Comparison of ENCODE assay signal across 33 cellular contexts in the genomic region with DNA sequence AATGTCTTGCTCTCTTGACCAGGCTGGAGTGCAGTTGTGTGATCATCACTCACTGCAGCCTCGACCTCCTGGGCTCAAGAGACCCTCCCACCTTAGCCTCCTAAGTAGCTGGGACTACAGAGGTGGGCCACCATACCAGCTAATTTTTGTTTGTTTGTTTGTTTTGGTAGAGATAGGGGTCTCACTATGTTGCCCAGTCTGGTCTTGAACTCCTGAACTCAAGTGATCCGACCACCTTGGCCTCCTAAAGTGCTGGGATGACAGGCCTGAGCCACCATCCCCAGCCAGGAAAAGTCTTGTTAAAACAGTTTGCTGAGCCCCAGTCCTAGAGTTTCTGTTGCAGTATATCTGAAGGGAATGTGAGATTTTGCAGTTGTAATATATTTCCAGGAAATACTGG.
"Had no signal": no experiment of that assay in that cellular context is flagged by ENCODE, and none has a peak within 500 bp of the region (broad histone marks: within the 10 kb centered on the region; RNA-seq: fewer than 3 reads in every experiment).

No MANE protein-coding gene starts in this region.

- H3K27ac Mint-ChIP-seq: activated CD4-positive, alpha-beta memory T cell treated with anti-CD3 and anti-CD28 coated beads, Interleukin-2, amount 10 ng/mL, durations not matched to agents 7 days and 5 days; activated CD4-positive, alpha-beta T cell treated with anti-CD3 and anti-CD28 coated beads, Interleukin-2, amount 10 ng/mL, durations not matched to agents 7 days and 5 days; activated naive CD4-positive, alpha-beta T cell treated with anti-CD3 and anti-CD28 coated beads, Interleukin-2, amount 10 ng/mL, durations not matched to agents 7 days and 5 days; activated naive CD4-positive, alpha-beta T cell treated with anti-CD3 and anti-CD28 coated beads, Interleukin-2, amount 50 U/mL, for 72 hours; activated naive CD8-positive, alpha-beta T cell treated with anti-CD3 and anti-CD28 coated beads, Interleukin-2, amount 10 ng/mL, durations not matched to agents 7 days and 5 days; activated T-cell treated with anti-CD3 and anti-CD28 coated beads, Interleukin-2, amount 50 U/mL, for 24 hours; activated T-cell treated with anti-CD3 and anti-CD28 coated beads, Interleukin-2, amount 50 U/mL, for 72 hours; brain; dendritic cell treated with granulocyte-macrophage colony-stimulating factor and Interleukin-4, amounts not matched to agents 40 ng/mL and 50 ng/mL, for 4 days; T-helper 17 cell; T-helper 2 cell treated with Interferon-gamma antibody and Interleukin-4, amounts not matched to agents 5 μg/mL and 100 μg/mL, for 36 hours had no signal

- H3K36me3 ChIP-seq: ascending aorta, breast epithelium, cardiac muscle cell, colonic mucosa, esophagus muscularis mucosa, gastrocnemius medialis, heart left ventricle had no signal

- ATAC-seq: activated naive CD4-positive, alpha-beta T cell treated with anti-CD3 and anti-CD28 coated beads, Interleukin-2, amount 50 U/mL, for 72 hours; activated T-cell treated with anti-CD3 and anti-CD28 coated beads, Interleukin-2, amount 50 U/mL, for 72 hours; foreskin keratinocyte; gastrocnemius medialis; heart left ventricle; T-helper 17 cell had no signal

- H3K4me3 Mint-ChIP-seq: activated CD4-positive, alpha-beta memory T cell treated with anti-CD3 and anti-CD28 coated beads, Interleukin-2, amount 10 ng/mL, durations not matched to agents 7 days and 5 days; activated CD4-positive, alpha-beta T cell treated with anti-CD3 and anti-CD28 coated beads, Interleukin-2, amount 10 ng/mL, durations not matched to agents 7 days and 5 days; activated naive CD4-positive, alpha-beta T cell treated with anti-CD3 and anti-CD28 coated beads, Interleukin-2, amount 10 ng/mL, durations not matched to agents 7 days and 5 days; activated naive CD8-positive, alpha-beta T cell treated with anti-CD3 and anti-CD28 coated beads, Interleukin-2, amount 10 ng/mL, durations not matched to agents 7 days and 5 days; activated T-cell treated with anti-CD3 and anti-CD28 coated beads, Interleukin-2, amount 50 U/mL, for 24 hours; activated T-cell treated with anti-CD3 and anti-CD28 coated beads, Interleukin-2, amount 50 U/mL, for 72 hours; brain; dendritic cell treated with granulocyte-macrophage colony-stimulating factor and Interleukin-4, amounts not matched to agents 40 ng/mL and 50 ng/mL, for 4 days; T-helper 17 cell; T-helper 2 cell treated with Interferon-gamma antibody and Interleukin-4, amounts not matched to agents 5 μg/mL and 100 μg/mL, for 36 hours had no signal

- H3K36me3 Mint-ChIP-seq: activated naive CD4-positive, alpha-beta T cell treated with anti-CD3 and anti-CD28 coated beads, Interleukin-2, amount 10 ng/mL, durations not matched to agents 7 days and 5 days; activated naive CD4-positive, alpha-beta T cell treated with anti-CD3 and anti-CD28 coated beads, Interleukin-2, amount 50 U/mL, for 72 hours; activated naive CD8-positive, alpha-beta T cell treated with anti-CD3 and anti-CD28 coated beads, Interleukin-2, amount 10 ng/mL, durations not matched to agents 7 days and 5 days; brain had no signal

- H3K4me1 ChIP-seq: ascending aorta, breast epithelium, colonic mucosa, esophagus muscularis mucosa, foreskin keratinocyte, gastrocnemius medialis, heart left ventricle had no signal

- H3K27me3 Mint-ChIP-seq: activated CD4-positive, alpha-beta memory T cell treated with anti-CD3 and anti-CD28 coated beads, Interleukin-2, amount 10 ng/mL, durations not matched to agents 7 days and 5 days; activated CD4-positive, alpha-beta T cell treated with anti-CD3 and anti-CD28 coated beads, Interleukin-2, amount 10 ng/mL, durations not matched to agents 7 days and 5 days; activated naive CD4-positive, alpha-beta T cell treated with anti-CD3 and anti-CD28 coated beads, Interleukin-2, amount 10 ng/mL, durations not matched to agents 7 days and 5 days; activated T-cell treated with anti-CD3 and anti-CD28 coated beads, Interleukin-2, amount 50 U/mL, for 24 hours; brain; dendritic cell treated with granulocyte-macrophage colony-stimulating factor and Interleukin-4, amounts not matched to agents 40 ng/mL and 50 ng/mL, for 4 days had no signal

- H3K4me3 ChIP-seq: ascending aorta, breast epithelium, cardiac muscle cell, colonic mucosa, dorsolateral prefrontal cortex, esophagus muscularis mucosa, gastrocnemius medialis, heart left ventricle had no signal

- H3K9me3 ChIP-seq: ascending aorta, breast epithelium, colonic mucosa, esophagus muscularis mucosa, gastrocnemius medialis, heart left ventricle had no signal

- H3K9me3 Mint-ChIP-seq: activated CD4-positive, alpha-beta memory T cell treated with anti-CD3 and anti-CD28 coated beads, Interleukin-2, amount 10 ng/mL, durations not matched to agents 7 days and 5 days; activated CD4-positive, alpha-beta T cell treated with anti-CD3 and anti-CD28 coated beads, Interleukin-2, amount 10 ng/mL, durations not matched to agents 7 days and 5 days; activated naive CD4-positive, alpha-beta T cell treated with anti-CD3 and anti-CD28 coated beads, Interleukin-2, amount 10 ng/mL, durations not matched to agents 7 days and 5 days; activated naive CD4-positive, alpha-beta T cell treated with anti-CD3 and anti-CD28 coated beads, Interleukin-2, amount 50 U/mL, for 72 hours; activated naive CD8-positive, alpha-beta T cell treated with anti-CD3 and anti-CD28 coated beads, Interleukin-2, amount 10 ng/mL, durations not matched to agents 7 days and 5 days; activated T-cell treated with anti-CD3 and anti-CD28 coated beads, Interleukin-2, amount 50 U/mL, for 24 hours; activated T-cell treated with anti-CD3 and anti-CD28 coated beads, Interleukin-2, amount 50 U/mL, for 72 hours; brain; dendritic cell treated with granulocyte-macrophage colony-stimulating factor and Interleukin-4, amounts not matched to agents 40 ng/mL and 50 ng/mL, for 4 days; T-helper 2 cell treated with Interferon-gamma antibody and Interleukin-4, amounts not matched to agents 5 μg/mL and 100 μg/mL, for 36 hours had no signal

- H3K27ac ChIP-seq: ascending aorta, breast epithelium, cardiac muscle cell, colonic mucosa, dorsolateral prefrontal cortex, esophagus muscularis mucosa, foreskin keratinocyte, gastrocnemius medialis, heart left ventricle had no signal

- DNase-seq: activated CD4-positive, alpha-beta memory T cell treated with anti-CD3 and anti-CD28 coated beads, Interleukin-2, amount 10 ng/mL, durations not matched to agents 7 days and 5 days; activated CD4-positive, alpha-beta T cell treated with anti-CD3 and anti-CD28 coated beads for 1 hour; activated CD4-positive, alpha-beta T cell treated with anti-CD3 and anti-CD28 coated beads for 4 hours; activated CD4-positive, alpha-beta T cell treated with anti-CD3 and anti-CD28 coated beads, Interleukin-2, amount 10 ng/mL, durations not matched to agents 7 days and 5 days; activated CD4-positive, alpha-beta T cell treated with anti-CD3 and anti-CD28 coated beads, Interleukin-2, amount 50 U/mL, for 4 hours; activated CD8-positive, alpha-beta memory T cell treated with anti-CD3 and anti-CD28 coated beads, Interleukin-2, amount 50 U/mL, for 48 hours; activated gamma-delta T cell; activated naive CD4-positive, alpha-beta T cell; activated naive CD4-positive, alpha-beta T cell treated with anti-CD3 and anti-CD28 coated beads, Interleukin-2, amount 10 ng/mL, durations not matched to agents 7 days and 5 days; activated naive CD8-positive, alpha-beta T cell treated with anti-CD3 and anti-CD28 coated beads, Interleukin-2, amount 10 ng/mL, durations not matched to agents 7 days and 5 days; activated T-cell treated with anti-CD3 and anti-CD28 coated beads for 4 hours; activated T-cell treated with anti-CD3 and anti-CD28 coated beads, Interleukin-2, amount 50 U/mL, for 24 hours; activated T-cell treated with anti-CD3 and anti-CD28 coated beads, Interleukin-2, amount 50 U/mL, for 72 hours; central memory CD4-positive, alpha-beta T cell; cerebellar nuclear complex; colonic mucosa; dorsolateral prefrontal cortex; effector memory CD4-positive, alpha-beta T cell; erythroblast; foreskin keratinocyte; gastrocnemius medialis; glutamatergic neuron; heart left ventricle; T-helper 17 cell; T1000 had no signal

- H3K27me3 ChIP-seq: ascending aorta, breast epithelium, cardiac muscle cell, colonic mucosa, dorsolateral prefrontal cortex, esophagus muscularis mucosa, foreskin keratinocyte, gastrocnemius medialis, heart left ventricle had no signal

- H3K4me1 Mint-ChIP-seq: activated CD4-positive, alpha-beta memory T cell treated with anti-CD3 and anti-CD28 coated beads, Interleukin-2, amount 10 ng/mL, durations not matched to agents 7 days and 5 days; activated CD4-positive, alpha-beta T cell treated with anti-CD3 and anti-CD28 coated beads, Interleukin-2, amount 10 ng/mL, durations not matched to agents 7 days and 5 days; activated naive CD4-positive, alpha-beta T cell treated with anti-CD3 and anti-CD28 coated beads, Interleukin-2, amount 10 ng/mL, durations not matched to agents 7 days and 5 days; activated naive CD8-positive, alpha-beta T cell treated with anti-CD3 and anti-CD28 coated beads, Interleukin-2, amount 10 ng/mL, durations not matched to agents 7 days and 5 days; T-helper 17 cell had no signal
